16 cellular contexts compared by ENCODE assay signal in genomic region chr16:84043486-84044107, GRCh38. TPM values are rescaled to one million over a fixed set of nuclear protein-coding genes. Genes with fewer than 3 reads are reported as not detected.
A peak's percentile ranks its signal among the peaks of the same experiment; 100 is the strongest.
DNase-seq lines count a peak whose midpoint lies in the region; ATAC-seq, FAIRE-seq and TF ChIP-seq lines count a peak whose summit lies in the region.
"Had no signal": no experiment of that assay in that cellular context is flagged by ENCODE, and none has a peak within 500 bp of the region (broad histone marks: within the 10 kb centered on the region; RNA-seq: fewer than 3 reads in every experiment).

No MANE protein-coding gene starts in this region.

- TF ChIP-seq CTCF in H9 (conservative IDR thresholded peaks at IDR 0.05) (no peak), HepG2 (CRISPR knock-in tag; IDR thresholded peaks at IDR 0.05) (no peak), ovary (IDR thresholded peaks at IDR 0.05) (no peak)

- no peak overlapping the region for H4K8ac ChIP-seq in H9 (replicated peaks; ENCODE audit: insufficient read length, low read depth, low read length)

- no peaks in the 10 kb centered on the region for H3K9me3 ChIP-seq in H9 (ENCODE audit: control insufficient read depth, low read depth, low read length)
- H3K9me3 ChIP-seq in HepG2 (ENCODE audit: low read length) = no peaks in the 10 kb centered on the region
- no peaks in the 10 kb centered on the region for H3K9me3 ChIP-seq in ovary

- TF ChIP-seq EP300 in HepG2 (IDR thresholded peaks at IDR 0.05; ENCODE audit: low read depth in 2 of 2, low read length in 2 of 2) (no peak), HepG2 (CRISPR knock-in tag; IDR thresholded peaks at IDR 0.05; ENCODE audit: borderline replicate concordance) (no peak; the same call in 1 of the 2 replicates), ovary (IDR thresholded peaks at IDR 0.05) (no peak)

- ATAC-seq in HepG2 = peak; percentile 41

- no peak overlapping the region for H4K5ac ChIP-seq in H9 (ENCODE audit: insufficient read length, low read depth, low read length)

- intact Hi-C loops in HepG2 (cut with micrococcal nuclease; ENCODE audit: unreplicated experiment) (loop anchor here (1.0 to 5.0 kb wide), 4 partner anchors 51 to 117 kb away; no protein-coding TSS in a partner anchor), ovary (cut with DNase I) (no loop called here)

- no peak overlapping the region for H2BK5ac ChIP-seq in H9 (ENCODE audit: insufficient read length, low read length)

- BruUV-seq in HepG2 (replicated peaks; lab: Mats Ljungman, UMichigan) = no TSS peak

- DNase-seq in CMK (ENCODE audit: low read depth) (peak; percentile 51), H9 (no peak), astrocyte of the hippocampus (ENCODE audit: low read depth, low spot score) (peak; percentile 39), HepG2 (ENCODE audit: low spot score) (peak; percentile 81), HuH-7 (ENCODE audit: low spot score) (no peak), GF-D8 (lab: John Stamatoyannopoulos, UW) (no peak), DMS 273 treated with DMSO at 0.1 percent for 48 hours (lab: John Stamatoyannopoulos, UW) (no peak), ovary (no peak)
- DNase-seq: activated T-cell treated with anti-CD3 and anti-CD28 coated beads, Interleukin-2, amount 50 U/mL, for 1 hour; stimulated activated CD4-positive, alpha-beta T cell treated with anti-CD3 and anti-CD28 coated beads, Interleukin-4, amount 100 ng/mL, for 24 hours had no signal

- POLR2A ChIA-PET in HepG2 (lab: Yijun Ruan, JAX) = interaction anchor here (1.2 to 2.9 kb wide), 5 partner anchors 29 to 90 kb away, joined by 3 to 13 read pairs (median 4); partner anchors contain the start of gene OSGIN1

- H4K20me1 ChIP-seq in H9 (ENCODE audit: control insufficient read depth, insufficient read depth, insufficient read length) = no peaks in the 10 kb centered on the region
- no peaks in the 10 kb centered on the region; the same call in 1 of the 2 replicates for H4K20me1 ChIP-seq in HepG2 (ENCODE audit: insufficient read depth, low read length)

- FAIRE-seq in HepG2 (lab: Jason Lieb, UNC) = peak; percentile 77

- H3K36me3 ChIP-seq in HepG2 (replicated peaks in 1 of 2; ENCODE audit: control insufficient read depth in 1 of 2, insufficient read depth in 2 of 2, low read length in 2 of 2) = no peaks in the 10 kb centered on the region
- H3K36me3 ChIP-seq in ovary = no peaks in the 10 kb centered on the region
- H3K36me3 ChIP-seq: WERI-Rb-1 had no signal

- H4K91ac ChIP-seq in H9 (ENCODE audit: insufficient read length, low read depth, low read length) = no peak overlapping the region

- no peak overlapping the region for H2BK12ac ChIP-seq in H9 (ENCODE audit: insufficient read length, low read depth, low read length)

- H3K4me2 ChIP-seq in H9 (ENCODE audit: insufficient read depth, insufficient read length, low read length) (no peak overlapping the region), HepG2 (ENCODE audit: low read depth, low read length) (peak overlapping the region; percentile 63)

- peak overlapping the region in 2 of 3 experiments; percentile 23 to 44; a peak in 3 of 7 replicates for H3K27ac Mint-ChIP-seq in H9
- H3K27ac Mint-ChIP-seq: stimulated activated naive CD8-positive, alpha-beta T cell treated with anti-CD3 and anti-CD28 coated beads, Interleukin-15, Interleukin-2, amounts not matched to agents 100 ng/mL and 50 ng/mL, for 24 hours had no signal

- no peak overlapping the region for H2BK20ac ChIP-seq in H9 (ENCODE audit: low read depth, low read length, poor library complexity, severe bottlenecking)

- CTCF ChIA-PET in HepG2 (lab: Yijun Ruan, JAX; ENCODE audit: low intra/inter-chr PET ratio, low total read pairs) = interaction anchor here (1.1 to 1.9 kb wide), 5 partner anchors 19 to 117 kb away, joined by 4 to 25 read pairs (median 7); partner anchors contain the start of gene NECAB2

- no peak for TF ChIP-seq POLR2A in HepG2 (IDR thresholded peaks at IDR 0.05; ENCODE audit: insufficient read depth in 1 of 2, low read depth in 2 of 2, low read length in 2 of 2)
- no peak for TF ChIP-seq POLR2A in ovary (IDR thresholded peaks at IDR 0.05)

- H3K4me3 Mint-ChIP-seq in H9 = no peak overlapping the region; a peak in 1 of 5 replicates
- H3K4me3 Mint-ChIP-seq: stimulated activated naive CD8-positive, alpha-beta T cell treated with anti-CD3 and anti-CD28 coated beads, Interleukin-15, Interleukin-2, amounts not matched to agents 100 ng/mL and 50 ng/mL, for 24 hours had no signal

- H3K4me1 ChIP-seq in H9 (ENCODE audit: insufficient read depth, low read length) = no peaks in the 10 kb centered on the region; the same call in 1 of the 2 replicates
- peaks cover 32% of the 10 kb centered on the region for H3K4me1 ChIP-seq in HepG2 (ENCODE audit: insufficient read depth, low read length)
- no peaks in the 10 kb centered on the region for H3K4me1 ChIP-seq in ovary (ENCODE audit: insufficient read depth)

- H2BK120ac ChIP-seq in H9 (ENCODE audit: low read depth, low read length, poor library complexity, severe bottlenecking) = no peak overlapping the region

- H3K9ac ChIP-seq in H9 (ENCODE audit: extremely low read depth, insufficient read length, low read length) = no peak overlapping the region
- H3K9ac ChIP-seq in HepG2 (ENCODE audit: insufficient read depth, low read depth, low read length) = no peak overlapping the region

- H3K27ac ChIP-seq in H9 (ENCODE audit: insufficient read length, low read depth, low read length) = no peak overlapping the region
- no peak overlapping the region for H3K27ac ChIP-seq in HepG2 (ENCODE audit: extremely low read length, insufficient read depth, low read length)
- H3K27ac ChIP-seq in ovary = no peak overlapping the region
- H3K27ac ChIP-seq: RWPE1, WERI-Rb-1 had no signal

- H3K27me3 Mint-ChIP-seq in H9 (ENCODE audit: low read depth) = peaks cover 18% of the 10 kb centered on the region

- H3K79me2 ChIP-seq in H9 (ENCODE audit: insufficient read depth, low read length) (no peaks in the 10 kb centered on the region), HepG2 (ENCODE audit: insufficient read depth, low read length) (no peaks in the 10 kb centered on the region)

- no peak overlapping the region for H3K23ac ChIP-seq in H9 (ENCODE audit: insufficient read length, low read depth, low read length)

- no peaks in the 10 kb centered on the region for H3K79me1 ChIP-seq in H9 (ENCODE audit: insufficient read depth, low read depth, low read length, poor library complexity, severe bottlenecking)

- H2AK5ac ChIP-seq in H9 (ENCODE audit: insufficient read length, low read length) = no peak overlapping the region

- H3T11ph ChIP-seq in H9 (ENCODE audit: low read length) = no peak overlapping the region

- H2BK15ac ChIP-seq in H9 (ENCODE audit: low read depth, low read length) = no peak overlapping the region

- in situ Hi-C loops in HepG2 (cut with HindIII; ENCODE audit: extremely low pct_ligation_motif_present, low pct_unique_long_range_greater_than_20kb) = loop anchor here (5.0 to 10.0 kb wide), 3 partner anchors 86 to 219 kb away; no protein-coding TSS in a partner anchor

- no peak overlapping the region for H2AFZ ChIP-seq in H9 (ENCODE audit: low read length)
- no peak overlapping the region for H2AFZ ChIP-seq in HepG2 (ENCODE audit: low read length)

- H3K23me2 ChIP-seq in H9 (ENCODE audit: insufficient read length, low read depth, low read length, poor library complexity, severe bottlenecking) = no peaks in the 10 kb centered on the region

- TF ChIP-seq RAD21 in HepG2 (CRISPR knock-in tag; IDR thresholded peaks at IDR 0.05) = no peak

- H3K9me3 Mint-ChIP-seq in H9 = no peaks in the 10 kb centered on the region
- H3K9me3 Mint-ChIP-seq: stimulated activated naive CD8-positive, alpha-beta T cell treated with anti-CD3 and anti-CD28 coated beads, Interleukin-15, Interleukin-2, amounts not matched to agents 100 ng/mL and 50 ng/mL, for 24 hours had no signal

- peak overlapping the region in 2 of 3 experiments; percentile 19 to 47; a peak in 2 of 6 replicates for H3K4me3 ChIP-seq in HepG2 (replicated peaks in 1 of 3; ENCODE audit: insufficient read depth in 1 of 3, low read depth in 2 of 3, low read length in 3 of 3)
- H3K4me3 ChIP-seq in ovary = no peak overlapping the region

- H3K36me3 Mint-ChIP-seq in H9 (ENCODE audit: insufficient read depth in 1 of 3, low read depth in 3 of 3) = no peaks in the 10 kb centered on the region; a peak in 1 of 7 replicates

- H3K4me1 Mint-ChIP-seq in H9 = peaks cover 27 to 45% of the 10 kb centered on the region in 2 experiments

- H3K18ac ChIP-seq in H9 (ENCODE audit: insufficient read length, low read depth, low read length) = peak overlapping the region; percentile 53

- H3K27me3 ChIP-seq in H9 (ENCODE audit: insufficient read depth, low read length) (no peaks in the 10 kb centered on the region), HepG2 (ENCODE audit: control insufficient read depth in 1 of 2, insufficient read depth in 2 of 2, low read length in 2 of 2) (peaks cover 2 to 43% of the 10 kb centered on the region in 2 experiments; a peak in 3 of 5 replicates), ovary (no peaks in the 10 kb centered on the region)

- H3K56ac ChIP-seq in H9 (ENCODE audit: insufficient read length, low read depth, low read length) = no peak overlapping the region

- WGBS in H9 (ENCODE audit: extremely low coverage, insufficient read length, low lambda C conversion rate) = no CpG with 5 or more reads among the region's 18 CpGs
- 4% methylated on average over 18 of the region's 18 CpGs for WGBS in HepG2 (ENCODE audit: low lambda C conversion rate)
- 28 to 38% (median 38%) methylated on average over 18 of the region's 18 CpGs for WGBS in ovary, 3 donors

- H3K4ac ChIP-seq in H9 (ENCODE audit: low read depth, low read length) = no peak overlapping the region

- H3K14ac ChIP-seq in H9 (ENCODE audit: insufficient read depth, low read length) = no peak overlapping the region

RNA-seq across cellular contexts. Expression of gene SLC38A8, which starts 1.0 kb away (rescaled TPM):
- total RNA-seq in H9 (2021) (0.35 TPM in 1 of 2 replicates, not detected in the other), HepG2 (2016; rRNA removed; fragmentation: Illumina TruSeq; extraction: Trizol) (0.24 TPM in 1 of 2 replicates, not detected in the other), ovary (under 1 TPM in 2 of 7 donors, not detected in 5; 0.62 to 0.66 TPM)
- total RNA-seq in HepG2 (2016; cell fraction: cytosol; rRNA removed; fragmentation: Illumina TruSeq; extraction: Trizol; ENCODE audit: low read depth) = not detected in 2 replicates
- not detected in 2 replicates for total RNA-seq in HepG2 (2016; cell fraction: insoluble cytoplasmic fraction; rRNA removed; fragmentation: Illumina TruSeq; extraction: Trizol)
- 0.31 TPM in 1 of 2 replicates, not detected in the other for total RNA-seq in HepG2 (2016; cell fraction: membrane; rRNA removed; fragmentation: Illumina TruSeq; extraction: Trizol)
- total RNA-seq in HepG2 (2016; cell fraction: nucleus; rRNA removed; fragmentation: Illumina TruSeq; extraction: Trizol) = not detected in 2 replicates
- polyA plus RNA-seq in HepG2 (2011; rRNA removed) (0.37 and 0.61 TPM in 2 replicates), ovary (under 1 TPM in 1 of 2 donors, not detected in 1; 0.98 TPM)
- polyA plus RNA-seq in HepG2 (2011; cell fraction: cytosol; rRNA removed) = 0.30 and 0.38 TPM in 2 replicates
- polyA plus RNA-seq in HepG2 (2011; cell fraction: nucleus; rRNA removed) = 0.16 and 0.71 TPM in 2 replicates
- polyA plus RNA-seq in HepG2 (2012) = 0.13 TPM in 1 of 2 replicates, not detected in the other
- polyA plus RNA-seq in HepG2 (2016; cell fraction: cytosol; fragmentation: Illumina TruSeq; extraction: Trizol; ENCODE audit: low read depth) = not detected in 2 replicates
- polyA plus RNA-seq in HepG2 (2016; cell fraction: insoluble cytoplasmic fraction; fragmentation: Illumina TruSeq; extraction: Trizol; ENCODE audit: low read depth) = not detected in 2 replicates
- not detected in 2 replicates for polyA plus RNA-seq in HepG2 (2016; cell fraction: membrane; fragmentation: Illumina TruSeq; extraction: Trizol; ENCODE audit: low read depth)
- not detected in 2 replicates for polyA plus RNA-seq in HepG2 (2016; cell fraction: nucleus; fragmentation: Illumina TruSeq; extraction: Trizol; ENCODE audit: insufficient read depth, low read depth)
- 0.36 TPM in 1 of 2 replicates, not detected in the other for polyA minus RNA-seq in HepG2 (2011; rRNA and poly(A)+ RNA removed; ENCODE audit: low replicate concordance)
- polyA minus RNA-seq in HepG2 (2011; cell fraction: cytosol; rRNA and poly(A)+ RNA removed) = not detected in 2 replicates
- polyA minus RNA-seq in HepG2 (2011; cell fraction: nucleus; rRNA and poly(A)+ RNA removed) = not detected in 2 replicates
- total RNA-seq: NCI-H460, pulmonary artery endothelial cell had no signal
- polyA plus RNA-seq: BJ had no signal

Comparison
In these comparisons a context has a peak if more than half of its experiments do, and no peak if none do; other contexts are left out.
1. DNase-seq: peak in CMK (single experiment), astrocyte of the hippocampus (single experiment) and HepG2 (single experiment); none in H9 (single experiment), HuH-7 (single experiment), GF-D8 (single experiment), DMS 273 treated with DMSO at 0.1 percent for 48 hours (single experiment) and ovary (0 of 5).